ENCODE assay signal across 8 cellular contexts in genomic region chrX:102659790-102660757, GRCh38. TPM values are rescaled to one million over a fixed set of nuclear protein-coding genes. Genes with fewer than 3 reads are reported as not detected.
A peak's percentile ranks its signal among the peaks of the same experiment; 100 is the strongest.
DNase-seq lines count a peak whose midpoint lies in the region; ATAC-seq, FAIRE-seq and TF ChIP-seq lines count a peak whose summit lies in the region.

No MANE protein-coding gene starts in this region.

- peak; percentile 29 for DNase-seq in NCI-H2029 (lab: John Stamatoyannopoulos, UW)
- peak; percentile 74 to 77 for DNase-seq in activated CD4-positive, alpha-beta T cell treated with anti-CD3 and anti-CD28 coated beads for 24 hours (ENCODE audit: low read depth in 2 of 2)
- DNase-seq in colonic mucosa = peak; percentile 91
- DNase-seq in left kidney (ENCODE audit: low read depth, low spot score) = peak; percentile 92
- DNase-seq in stimulated activated CD4-positive, alpha-beta T cell treated with anti-CD3 and anti-CD28 coated beads, Interleukin-1b, Interleukin-23, amount 100 ng/mL, for 24 hours (ENCODE audit: low read depth in 4 of 4, low spot score in 1 of 4) = peak; percentile 61 to 75 (median 68)
- DNase-seq in H54 (ENCODE audit: insufficient read length, low spot score) = no peak

- FAIRE-seq in H54 (lab: Jason Lieb, UNC) = no peak

- H3K27me3 ChIP-seq in colonic mucosa = no peaks in the 10 kb centered on the region

- H3K4me3 ChIP-seq in colonic mucosa = peak overlapping the region; percentile 25

- H3K9me3 ChIP-seq in colonic mucosa = no peaks in the 10 kb centered on the region

- TF ChIP-seq CTCF in GM12872 (IDR thresholded peaks at IDR 0.05; ENCODE audit: insufficient read depth, low read depth, low read length) = peak; percentile 28; the same call in 1 of the 3 replicates
- no peak for TF ChIP-seq CTCF in colonic mucosa (IDR thresholded peaks at IDR 0.05)

- peak; percentile 99 for ATAC-seq in HG02642 (IDR thresholded peaks at IDR 0.05; ENCODE audit: poor library complexity, unreplicated experiment)

- H3K4me1 ChIP-seq in colonic mucosa = no peaks in the 10 kb centered on the region

- no peak for TF ChIP-seq POLR2A in H54 (IDR thresholded peaks at IDR 0.05; ENCODE audit: low read depth, low read length)

- H3K27ac ChIP-seq in colonic mucosa = no peak overlapping the region

- peak overlapping the region; percentile 14 to 26 for H3K9ac ChIP-seq in colonic mucosa (ENCODE audit: low read depth in 2 of 2, low read length in 2 of 2)

- intact Hi-C loops in colonic mucosa (cut with DNase I) = no loop called here

- H3K36me3 ChIP-seq in colonic mucosa = no peaks in the 10 kb centered on the region

RNA-seq across cellular contexts. Expression of gene GPRASP1, which starts 8.8 kb away (rescaled TPM):
- 1 to 10 TPM; 2.5 to 3.7 TPM for total RNA-seq in colonic mucosa

RNA-seq across cellular contexts. Expression of gene GPRASP2, which starts 52.2 kb away (rescaled TPM):
- total RNA-seq in colonic mucosa = 1 to 10 TPM; 2.2 to 4.6 TPM
